In genomic region chr4:112521123-112522116, GRCh38 we compare ENCODE assay signal across 11 cellular contexts. TPM values are rescaled to one million over a fixed set of nuclear protein-coding genes. Genes with fewer than 3 reads are reported as not detected.
A peak's percentile ranks its signal among the peaks of the same experiment; 100 is the strongest.
DNase-seq lines count a peak whose midpoint lies in the region; ATAC-seq, FAIRE-seq and TF ChIP-seq lines count a peak whose summit lies in the region.
"Had no signal": no experiment of that assay in that cellular context is flagged by ENCODE, and none has a peak within 500 bp of the region (broad histone marks: within the 10 kb centered on the region; RNA-seq: fewer than 3 reads in every experiment).

No MANE protein-coding gene starts in this region.

- H3K9me3 Mint-ChIP-seq in WTC11, result no peaks in the 10 kb centered on the region

- peaks cover 59% of the 10 kb centered on the region for H3K4me1 Mint-ChIP-seq in WTC11

- ATAC-seq in WTC11 (peak; percentile 13), GM21360 (IDR thresholded peaks at IDR 0.05; ENCODE audit: unreplicated experiment) (no peak), HG03565 (IDR thresholded peaks at IDR 0.05; ENCODE audit: unreplicated experiment) (no peak)

- H3K36me3 ChIP-seq in DOHH2 (ENCODE audit: control insufficient read depth, low read length), result no peaks in the 10 kb centered on the region

- H3K9me2 ChIP-seq in DOHH2 (replicated peaks; ENCODE audit: control insufficient read depth, low read length), result no peaks in the 10 kb centered on the region

- H3K4me3 ChIP-seq in DOHH2 (ENCODE audit: low read length), result peak overlapping the region; percentile 69
- H3K4me3 ChIP-seq: skin epidermis had no signal

- peak overlapping the region; percentile 75 for H3K4me2 ChIP-seq in DOHH2 (ENCODE audit: low read length)

- H3K27ac ChIP-seq in DOHH2 (ENCODE audit: low read depth, low read length), result no peak overlapping the region
- H3K27ac ChIP-seq: skin epidermis had no signal

- TF ChIP-seq CTCF in DOHH2 (IDR thresholded peaks at IDR 0.05; ENCODE audit: low read depth, low read length, poor library complexity, severe bottlenecking) (no peak), WTC11 (IDR thresholded peaks at IDR 0.05) (no peak)

- peaks cover 3% of the 10 kb centered on the region; the same call in 1 of the 2 replicates for H4K20me1 ChIP-seq in DOHH2 (ENCODE audit: control insufficient read depth, insufficient read depth, low read depth, low read length)

- no peak overlapping the region for H3K27ac Mint-ChIP-seq in WTC11

- DNase-seq in GM19239 (ENCODE audit: insufficient read length, low spot score) (no peak), WTC11 (ENCODE audit: low spot score) (peak; percentile 56), left kidney (ENCODE audit: low read depth, low spot score) (peak; percentile 56), NCI-H524 (lab: John Stamatoyannopoulos, UW) (no peak), NCI-H226 (no peak)
- DNase-seq: Calu3 had no signal

- H3K27me3 ChIP-seq in DOHH2 (ENCODE audit: control insufficient read depth, low read length), result peaks cover 62% of the 10 kb centered on the region

- CTCF ChIA-PET in WTC11 (lab: Charles Lee), result interaction anchor here (0.5 to 5.7 kb wide), 11 partner anchors 10 to 422 kb away, joined by 3 to 91 read pairs (median 5); no protein-coding TSS in a partner anchor

- POLR2A ChIA-PET in WTC11 (lab: Charles Lee), result interaction anchor here (1.3 kb wide), 1 partner anchor 10 kb away, joined by 3 read pairs; no protein-coding TSS in a partner anchor

- H3K4me3 Mint-ChIP-seq in WTC11, result peak overlapping the region; percentile 85

- H3K9me3 ChIP-seq in DOHH2 (ENCODE audit: control insufficient read depth, insufficient read depth, low read length), result no peaks in the 10 kb centered on the region

- H3F3A ChIP-seq in DOHH2 (ENCODE audit: control insufficient read depth, insufficient read depth), result peaks cover 5% of the 10 kb centered on the region; the same call in 1 of the 2 replicates

- peak; percentile 98 for FAIRE-seq in GM19239 (lab: Jason Lieb, UNC)

- no peaks in the 10 kb centered on the region for H3K79me2 ChIP-seq in DOHH2 (ENCODE audit: control insufficient read depth, low read length)

- peaks cover 54% of the 10 kb centered on the region for H3K4me1 ChIP-seq in DOHH2 (ENCODE audit: control insufficient read depth, low read length)

- H3K27me3 Mint-ChIP-seq in WTC11 (ENCODE audit: low read depth), result peaks cover 94% of the 10 kb centered on the region

- no peaks in the 10 kb centered on the region for H3K36me3 Mint-ChIP-seq in WTC11

TF ChIP-seq in WTC11, 78 proteins besides CTCF, POLR2A, EP300 and RAD21:
- TF ChIP-seq CREB1 (CRISPR knock-in tag; IDR thresholded peaks at IDR 0.05) (no peak), NFE2L1 (CRISPR knock-in tag; IDR thresholded peaks at IDR 0.05) (no peak), ZNF416 (CRISPR knock-in tag; IDR thresholded peaks at IDR 0.05) (no peak), SMAD4 (CRISPR knock-in tag; IDR thresholded peaks at IDR 0.05) (no peak), NFYB (CRISPR knock-in tag; conservative IDR thresholded peaks at IDR 0.05; ENCODE audit: low read depth) (no peak), TEAD4 (CRISPR knock-in tag; IDR thresholded peaks at IDR 0.05) (no peak), GTF2I (CRISPR knock-in tag; conservative IDR thresholded peaks at IDR 0.05) (no peak), ZNF219 (CRISPR knock-in tag; IDR thresholded peaks at IDR 0.05; ENCODE audit: borderline replicate concordance) (no peak), ZNF423 (CRISPR knock-in tag; IDR thresholded peaks at IDR 0.05) (no peak), ZNF263 (CRISPR knock-in tag; IDR thresholded peaks at IDR 0.05; ENCODE audit: low read depth) (no peak), MXD4 (CRISPR knock-in tag; IDR thresholded peaks at IDR 0.05; ENCODE audit: borderline replicate concordance) (no peak), E2F4 (CRISPR knock-in tag; IDR thresholded peaks at IDR 0.05; ENCODE audit: borderline replicate concordance, low read depth) (no peak), ZNF121 (CRISPR knock-in tag; IDR thresholded peaks at IDR 0.05) (no peak), ZBTB21 (CRISPR knock-in tag; IDR thresholded peaks at IDR 0.05; ENCODE audit: borderline replicate concordance) (no peak), ZNF425 (CRISPR knock-in tag; conservative IDR thresholded peaks at IDR 0.05) (no peak)

RNA-seq across cellular contexts. Expression of gene NEUROG2, which starts 5.4 kb away (rescaled TPM):
- 0.09 TPM in 2 of 3 replicates, not detected in the other for total RNA-seq in WTC11 (2021)
- total RNA-seq: Calu3, M059J had no signal

Comparison
In these comparisons a context has a peak if more than half of its experiments do, and no peak if none do; other contexts are left out.
1. DNase-seq: peak in WTC11 (single experiment) and left kidney (single experiment); none in GM19239 (single experiment), NCI-H524 (0 of 2) and NCI-H226 (single experiment).